1 cellular context compared by ENCODE assay signal in genomic region chr5:32312682-32313523, GRCh38.
TF ChIP-seq lines count a peak whose summit lies in the region.

Gene MTMR12, minus strand, starts transcription at chr5:32312939. Its CDS starts 101 bp downstream, at chr5:32312838.

TF ChIP-seq in GM12878, 131 proteins besides CTCF, POLR2A, EP300 and RAD21 (continued from another document and continues in another):
- TF ChIP-seq ZBTB4 (CRISPR knock-in tag; IDR thresholded peaks at IDR 0.05), result no peak
- TF ChIP-seq SIX5 (IDR thresholded peaks at IDR 0.05; ENCODE audit: low read depth, low read length, severe bottlenecking), result peak; percentile 23
- no peak for TF ChIP-seq KDM1A (IDR thresholded peaks at IDR 0.05; ENCODE audit: borderline replicate concordance)
- no peak for TF ChIP-seq MYC (IDR thresholded peaks at IDR 0.05; ENCODE audit: insufficient read depth, insufficient read length, insufficient replicate concordance, low read length, severe bottlenecking)
- no peak for TF ChIP-seq CBX5 (IDR thresholded peaks at IDR 0.05; ENCODE audit: low read depth)
- no peak for TF ChIP-seq CHD1 (IDR thresholded peaks at IDR 0.05; ENCODE audit: low read depth, low read length)
- peak; percentile 95 for TF ChIP-seq RFX5 (IDR thresholded peaks at IDR 0.05; ENCODE audit: low read depth, low read length)
- no peak for TF ChIP-seq SUZ12 (IDR thresholded peaks at IDR 0.05; ENCODE audit: unreplicated experiment)
- TF ChIP-seq MTA3 (IDR thresholded peaks at IDR 0.05; ENCODE audit: borderline replicate concordance, low read length), result no peak
- no peak for TF ChIP-seq MEF2A (IDR thresholded peaks at IDR 0.05; ENCODE audit: insufficient read depth, low read depth, low read length)
- TF ChIP-seq YBX1 (IDR thresholded peaks at IDR 0.05), result no peak
- no peak for TF ChIP-seq SUPT20H (IDR thresholded peaks at IDR 0.05; ENCODE audit: borderline replicate concordance, control insufficient read depth, low read depth, low read length)
- no peak for TF ChIP-seq ETV6 (conservative IDR thresholded peaks at IDR 0.05 in 1 of 2, IDR thresholded peaks at IDR 0.05 in 1 of 2; ENCODE audit: borderline replicate concordance in 1 of 2, low read depth in 1 of 2)
- 0 out of 2 replicates have a peak, but pooled peaks have one; percentile 27 for TF ChIP-seq NRF1 (conservative IDR thresholded peaks at IDR 0.05; ENCODE audit: low read depth, low read length)
- TF ChIP-seq SMC3 (IDR thresholded peaks at IDR 0.05; ENCODE audit: borderline replicate concordance, low read length), result no peak; the same call in 1 of the 2 replicates
- peak; percentile 88 for TF ChIP-seq DPF2 (IDR thresholded peaks at IDR 0.05)
- peak; percentile 65; the same call in 1 of the 2 replicates for TF ChIP-seq SMAD5 (IDR thresholded peaks at IDR 0.05; ENCODE audit: low read depth)
- no peak for TF ChIP-seq STAT1 (conservative IDR thresholded peaks at IDR 0.05)
- TF ChIP-seq EZH2 (IDR thresholded peaks at IDR 0.05; ENCODE audit: borderline replicate concordance, control insufficient read depth, low read depth, low read length), result no peak
- no peak for TF ChIP-seq HDAC6 (IDR thresholded peaks at IDR 0.05; ENCODE audit: unreplicated experiment)
- peak; percentile 30 for TF ChIP-seq RELA (IDR thresholded peaks at IDR 0.05; ENCODE audit: borderline replicate concordance, partially characterized antibody)
- no peak for TF ChIP-seq ATF3 (IDR thresholded peaks at IDR 0.05; ENCODE audit: borderline replicate concordance, extremely low read depth, low read depth, low read length)
- TF ChIP-seq RCOR1 (conservative IDR thresholded peaks at IDR 0.05; ENCODE audit: low read depth, low read length), result no peak
- TF ChIP-seq CREM (IDR thresholded peaks at IDR 0.05; ENCODE audit: low read depth), result no peak
- no peak for TF ChIP-seq IRF5 (IDR thresholded peaks at IDR 0.05; ENCODE audit: borderline replicate concordance)
- TF ChIP-seq ZNF24 (IDR thresholded peaks at IDR 0.05), result 0 out of 2 replicates have a peak, but pooled peaks have one; percentile 36
- TF ChIP-seq NR2C2 (IDR thresholded peaks at IDR 0.05; ENCODE audit: borderline replicate concordance, control insufficient read depth, insufficient read length, low read depth), result no peak
- no peak; the same call in none of the 2 replicates for TF ChIP-seq SIN3A (IDR thresholded peaks at IDR 0.05; ENCODE audit: low read depth, low read length)
- TF ChIP-seq IKZF2 (IDR thresholded peaks at IDR 0.05), result no peak
- TF ChIP-seq PAX5 (IDR thresholded peaks at IDR 0.05; ENCODE audit: borderline replicate concordance, low read depth, low read length), result no peak; the same call in 1 of the 2 replicates
- peak; percentile 32; the same call in 1 of the 3 replicates for TF ChIP-seq POU2F2 (IDR thresholded peaks at IDR 0.05; ENCODE audit: borderline replicate concordance, low read depth, low read length)
- no peak for TF ChIP-seq CBX3 (IDR thresholded peaks at IDR 0.05; ENCODE audit: borderline replicate concordance, low read depth)
- peak; percentile 98 for TF ChIP-seq PBX3 (IDR thresholded peaks at IDR 0.05; ENCODE audit: insufficient replicate concordance, low read depth, low read length)
- TF ChIP-seq MAX (IDR thresholded peaks at IDR 0.05; ENCODE audit: low read depth, low read length), result peak; percentile 48; the same call in 1 of the 2 replicates
- TF ChIP-seq SP1 (IDR thresholded peaks at IDR 0.05; ENCODE audit: low read depth, low read length), result peak; percentile 99
- TF ChIP-seq BCL3 (IDR thresholded peaks at IDR 0.05; ENCODE audit: borderline replicate concordance, insufficient read depth, low read depth, low read length, poor library complexity, severe bottlenecking), result no peak
- TF ChIP-seq TCF3 (IDR thresholded peaks at IDR 0.05; ENCODE audit: borderline replicate concordance, insufficient read depth, low read depth, low read length), result peak; percentile 87
- TF ChIP-seq MXI1 (IDR thresholded peaks at IDR 0.05; ENCODE audit: low read depth, low read length), result 0 out of 2 replicates have a peak, but pooled peaks have one; percentile 64
- no peak for TF ChIP-seq PRDM15 (CRISPR knock-in tag; IDR thresholded peaks at IDR 0.05)
- TF ChIP-seq CBFB (IDR thresholded peaks at IDR 0.05; ENCODE audit: low read depth), result no peak
- peak; percentile 78 for TF ChIP-seq IKZF1 (conservative IDR thresholded peaks at IDR 0.05)
- no peak for TF ChIP-seq SMAD1 (IDR thresholded peaks at IDR 0.05; ENCODE audit: low read depth, partially characterized antibody)
- no peak for TF ChIP-seq POLR2AphosphoS2 (IDR thresholded peaks at IDR 0.05; ENCODE audit: low read depth, low read length)
- no peak; the same call in 1 of the 2 replicates for TF ChIP-seq RB1 (IDR thresholded peaks at IDR 0.05; ENCODE audit: borderline replicate concordance)
- TF ChIP-seq E2F4 (IDR thresholded peaks at IDR 0.05; ENCODE audit: low read depth, low read length), result no peak
- no peak for TF ChIP-seq KLF5 (IDR thresholded peaks at IDR 0.05; ENCODE audit: partially characterized antibody)
- TF ChIP-seq ZBTB40 (IDR thresholded peaks at IDR 0.05; ENCODE audit: borderline replicate concordance), result peak; percentile 58; the same call in 1 of the 2 replicates
- TF ChIP-seq SRF (IDR thresholded peaks at IDR 0.05; ENCODE audit: low read depth in 2 of 2, low read length in 2 of 2), result no peak
- no peak for TF ChIP-seq EGR1 (IDR thresholded peaks at IDR 0.05; ENCODE audit: borderline replicate concordance in 1 of 2, low read depth in 2 of 2, low read length in 2 of 2)
- TF ChIP-seq STAT3 (IDR thresholded peaks at IDR 0.05; ENCODE audit: low read depth, low read length), result no peak
